In genomic region chr10:35394934-35395333, GRCh38 we compare ENCODE assay signal across 21 cellular contexts.
"Had no signal": no experiment of that assay in that cellular context is flagged by ENCODE, and none has a peak within 500 bp of the region (broad histone marks: within the 10 kb centered on the region; RNA-seq: fewer than 3 reads in every experiment).

No MANE protein-coding gene starts in this region.

- H3K4me3 ChIP-seq: gastroesophageal sphincter, mucosa of descending colon, psoas muscle, spleen, suprapubic skin had no signal

- H3K9me3 ChIP-seq: suprapubic skin had no signal

- H3K27me3 Mint-ChIP-seq: activated naive CD8-positive, alpha-beta T cell treated with anti-CD3 and anti-CD28 coated beads for 36 hours; activated T-cell treated with anti-CD3 and anti-CD28 coated beads, Interleukin-2, amount 50 U/mL, for 24 hours; naive thymus-derived CD8-positive, alpha-beta T cell had no signal

- H3K4me3 Mint-ChIP-seq: activated naive CD8-positive, alpha-beta T cell treated with anti-CD3 and anti-CD28 coated beads for 36 hours; activated T-cell treated with anti-CD3 and anti-CD28 coated beads, Interleukin-2, amount 50 U/mL, for 24 hours had no signal

- H3K36me3 ChIP-seq: gastroesophageal sphincter, spleen had no signal

- H3K27me3 ChIP-seq: gastroesophageal sphincter, spleen, suprapubic skin had no signal

- ATAC-seq: activated CD4-positive, CD25-positive, alpha-beta regulatory T cell treated with anti-CD3 and anti-CD28 coated beads, Interleukin-2, amount 50 U/mL, for 24 hours; gastroesophageal sphincter; mucosa of descending colon; naive thymus-derived CD8-positive, alpha-beta T cell; psoas muscle; sciatic nerve had no signal

- DNase-seq: activated CD4-positive, alpha-beta T cell treated with anti-CD3 and anti-CD28 coated beads, Interleukin-2, amount 50 U/mL, for 4 hours; activated effector memory CD4-positive, alpha-beta T cell treated with anti-CD3 and anti-CD28 coated beads, Interleukin-2, amount 50 U/mL, for 16 hours; activated naive CD8-positive, alpha-beta T cell treated with anti-CD3 and anti-CD28 coated beads for 36 hours; activated T-cell treated with anti-CD3 and anti-CD28 coated beads, Interleukin-2, amount 50 U/mL, for 24 hours; aorta; effector CD4-positive, alpha-beta T cell; hippocampal formation; kidney glomerular epithelial cell; mucosa of descending colon; naive thymus-derived CD8-positive, alpha-beta T cell; occipital lobe; psoas muscle; spleen; stimulated activated CD4-positive, alpha-beta T cell treated with anti-CD3 and anti-CD28 coated beads, Interleukin-1b, Interleukin-23, amount 100 ng/mL, for 48 hours; stimulated activated naive CD4-positive, alpha-beta T cell; T-helper 2 cell had no signal

- H3K27ac Mint-ChIP-seq: activated naive CD8-positive, alpha-beta T cell treated with anti-CD3 and anti-CD28 coated beads for 36 hours; activated T-cell treated with anti-CD3 and anti-CD28 coated beads, Interleukin-2, amount 50 U/mL, for 24 hours had no signal

- H3K27ac ChIP-seq: gastroesophageal sphincter, psoas muscle, spleen, suprapubic skin had no signal

- FAIRE-seq: colon had no signal
